In genomic region chr2:136235451-136236418, GRCh38 we compare ENCODE assay signal across 15 cellular contexts.
A peak's percentile ranks its signal among the peaks of the same experiment; 100 is the strongest.
DNase-seq lines count a peak whose midpoint lies in the region; ATAC-seq, FAIRE-seq and TF ChIP-seq lines count a peak whose summit lies in the region.
"Had no signal": no experiment of that assay in that cellular context is flagged by ENCODE, and none has a peak within 500 bp of the region (broad histone marks: within the 10 kb centered on the region; RNA-seq: fewer than 3 reads in every experiment).

No MANE protein-coding gene starts in this region.

- H3K36me3 ChIP-seq in BJ (ENCODE audit: control insufficient read depth, insufficient read depth, low read length) (no peaks in the 10 kb centered on the region), astrocyte (ENCODE audit: insufficient read depth, low read length) (no peaks in the 10 kb centered on the region), small intestine (ENCODE audit: control insufficient read depth in 2 of 2, insufficient read depth in 2 of 2, low read length in 2 of 2) (no peaks in the 10 kb centered on the region), osteoblast (ENCODE audit: insufficient read depth, low read length) (no peaks in the 10 kb centered on the region)
- H3K36me3 ChIP-seq: neutrophil, thyroid gland had no signal

- H3K9me3 Mint-ChIP-seq in astrocyte (ENCODE audit: unreplicated experiment), result no peaks in the 10 kb centered on the region
- no peaks in the 10 kb centered on the region for H3K9me3 Mint-ChIP-seq in activated CD8-positive, alpha-beta T cell treated with anti-CD3 and anti-CD28 coated beads, Interleukin-2, amount 10 ng/mL, durations not matched to agents 7 days and 5 days (ENCODE audit: insufficient read depth)

- peaks cover 8% of the 10 kb centered on the region for H3K4me1 Mint-ChIP-seq in astrocyte (ENCODE audit: low read depth, unreplicated experiment)
- H3K4me1 Mint-ChIP-seq in activated CD8-positive, alpha-beta T cell treated with anti-CD3 and anti-CD28 coated beads, Interleukin-2, amount 10 ng/mL, durations not matched to agents 7 days and 5 days (ENCODE audit: low read depth), result peaks cover 37% of the 10 kb centered on the region

- WGBS in small intestine, 3 donors, result 58 to 73% (median 69%) methylated on average over 9 of the region's 9 CpGs

- POLR2A ChIA-PET in BJ (lab: Charles Lee), result no interaction called here
- POLR2A ChIA-PET in activated CD8-positive, alpha-beta T cell treated with anti-CD3 and anti-CD28 coated beads, Interleukin-2, amount 10 ng/mL, durations not matched to agents 7 days and 5 days (lab: Charles Lee), result no interaction called here

- H3K27ac ChIP-seq in astrocyte (ENCODE audit: low read depth, low read length), result peak overlapping the region; percentile 35
- H3K27ac ChIP-seq in small intestine (ENCODE audit: low read depth in 1 of 2, low read length in 1 of 2), result peak overlapping the region in 1 of 2 donors; percentile 3
- H3K27ac ChIP-seq in osteoblast (ENCODE audit: low read depth, low read length), result no peak overlapping the region
- H3K27ac ChIP-seq: thyroid gland had no signal

- H3K27me3 Mint-ChIP-seq in astrocyte (ENCODE audit: low read depth, unreplicated experiment), result peaks cover 3% of the 10 kb centered on the region
- H3K27me3 Mint-ChIP-seq in activated CD8-positive, alpha-beta T cell treated with anti-CD3 and anti-CD28 coated beads, Interleukin-2, amount 10 ng/mL, durations not matched to agents 7 days and 5 days (ENCODE audit: low read depth), result peaks cover 10% of the 10 kb centered on the region

- H3K4me2 ChIP-seq in astrocyte (ENCODE audit: low read length) (peak overlapping the region; percentile 53), osteoblast (ENCODE audit: insufficient read depth, low read length) (no peak overlapping the region)

- H3K4me3 ChIP-seq in BJ (ENCODE audit: low read depth, low read length) (no peak overlapping the region), astrocyte (ENCODE audit: insufficient read depth, low read depth, low read length) (no peak overlapping the region), small intestine (ENCODE audit: low read depth in 1 of 2, low read length in 2 of 2) (no peak overlapping the region), osteoblast (ENCODE audit: insufficient read depth, low read length) (no peak overlapping the region)
- H3K4me3 ChIP-seq: thyroid gland had no signal

- no peak for ATAC-seq in activated CD8-positive, alpha-beta T cell treated with anti-CD3 and anti-CD28 coated beads, Interleukin-2, amount 10 ng/mL, durations not matched to agents 7 days and 5 days
- ATAC-seq in HG03457 (IDR thresholded peaks at IDR 0.05; ENCODE audit: unreplicated experiment), result no peak
- ATAC-seq: CD8-positive, alpha-beta T cell had no signal

- no peak overlapping the region for H3K4me3 Mint-ChIP-seq in astrocyte (ENCODE audit: unreplicated experiment)
- no peak overlapping the region for H3K4me3 Mint-ChIP-seq in activated CD8-positive, alpha-beta T cell treated with anti-CD3 and anti-CD28 coated beads, Interleukin-2, amount 10 ng/mL, durations not matched to agents 7 days and 5 days
- H3K4me3 Mint-ChIP-seq: CD8-positive, alpha-beta T cell had no signal

- H3K4me1 ChIP-seq in astrocyte (ENCODE audit: insufficient read depth, low read length) (peaks cover 20% of the 10 kb centered on the region), small intestine (ENCODE audit: control insufficient read depth in 2 of 2, insufficient read depth in 1 of 2, low read depth in 1 of 2, low read length in 1 of 2) (peaks cover 0 to 3% of the 10 kb centered on the region in 2 donors), osteoblast (ENCODE audit: insufficient read depth, low read length) (peaks cover 9% of the 10 kb centered on the region)

- H3K9me3 ChIP-seq in astrocyte (ENCODE audit: insufficient read depth, low read depth, low read length), result no peaks in the 10 kb centered on the region
- no peaks in the 10 kb centered on the region for H3K9me3 ChIP-seq in small intestine (ENCODE audit: control insufficient read depth, low read depth)
- H3K9me3 ChIP-seq in osteoblast (ENCODE audit: low read depth, low read length), result no peaks in the 10 kb centered on the region
- H3K9me3 ChIP-seq: neutrophil, thyroid gland had no signal

- no peaks in the 10 kb centered on the region for H3K36me3 Mint-ChIP-seq in astrocyte (ENCODE audit: low read depth, unreplicated experiment)
- H3K36me3 Mint-ChIP-seq in activated CD8-positive, alpha-beta T cell treated with anti-CD3 and anti-CD28 coated beads, Interleukin-2, amount 10 ng/mL, durations not matched to agents 7 days and 5 days (ENCODE audit: low read depth), result peaks cover 6% of the 10 kb centered on the region
- H3K36me3 Mint-ChIP-seq: CD8-positive, alpha-beta T cell had no signal

- H3K27me3 ChIP-seq in BJ (ENCODE audit: control insufficient read depth, insufficient read depth, low read length) (0 out of 2 replicates have a peak, but pooled peaks cover 1% of the 10 kb centered on the region), astrocyte (ENCODE audit: insufficient read depth, low read length) (no peaks in the 10 kb centered on the region), small intestine (ENCODE audit: control insufficient read depth in 2 of 2, insufficient read depth in 2 of 2, low read length in 2 of 2) (no peaks in the 10 kb centered on the region), osteoblast (ENCODE audit: insufficient read depth, low read length) (no peaks in the 10 kb centered on the region)
- H3K27me3 ChIP-seq: neutrophil, thyroid gland had no signal

- no peaks in the 10 kb centered on the region for H3K79me2 ChIP-seq in astrocyte (ENCODE audit: insufficient read depth, low read length)
- no peaks in the 10 kb centered on the region for H3K79me2 ChIP-seq in osteoblast (ENCODE audit: insufficient read depth, low read length)

- FAIRE-seq in HTR-8/SVneo (lab: Jason Lieb, UNC) (no peak), astrocyte (lab: Jason Lieb, UNC) (no peak), small intestine (lab: Jason Lieb, UNC) (no peak)

- CTCF ChIA-PET in BJ (lab: Yijun Ruan, JAX), result interaction anchor here (1.3 kb wide), 1 partner anchor 9 kb away, joined by 3 read pairs; no protein-coding TSS in a partner anchor
- CTCF ChIA-PET in activated CD8-positive, alpha-beta T cell treated with anti-CD3 and anti-CD28 coated beads, Interleukin-2, amount 10 ng/mL, durations not matched to agents 7 days and 5 days (lab: Charles Lee), result interaction anchor here (4.5 kb wide), 1 partner anchor 143 kb away, joined by 17 read pairs; no protein-coding TSS in a partner anchor

- no peaks in the 10 kb centered on the region for H4K20me1 ChIP-seq in astrocyte (ENCODE audit: insufficient read depth, low read length)
- H4K20me1 ChIP-seq in osteoblast (ENCODE audit: insufficient read depth, low read length), result no peaks in the 10 kb centered on the region

- H3K27ac Mint-ChIP-seq in astrocyte (ENCODE audit: unreplicated experiment), result no peak overlapping the region
- H3K27ac Mint-ChIP-seq in activated CD8-positive, alpha-beta T cell treated with anti-CD3 and anti-CD28 coated beads, Interleukin-2, amount 10 ng/mL, durations not matched to agents 7 days and 5 days, result no peak overlapping the region

- no peak for TF ChIP-seq CTCF in BJ (IDR thresholded peaks at IDR 0.05; ENCODE audit: insufficient read depth, low read depth, low read length)
- no peak for TF ChIP-seq CTCF in astrocyte (IDR thresholded peaks at IDR 0.05; ENCODE audit: insufficient read depth, low read depth, low read length)
- TF ChIP-seq CTCF in osteoblast (IDR thresholded peaks at IDR 0.05; ENCODE audit: extremely low read depth, low read depth, low read length), result no peak

- H2AFZ ChIP-seq in astrocyte (ENCODE audit: low read depth, low read length), result no peak overlapping the region
- no peak overlapping the region for H2AFZ ChIP-seq in osteoblast (ENCODE audit: low read length)

- DNase-seq in BJ (ENCODE audit: low read depth) (peak; percentile 9), HTR-8/SVneo (ENCODE audit: insufficient read length, low spot score) (peak; percentile 24), astrocyte (ENCODE audit: low read depth) (peak; percentile 94), iPS-NIHi7 (ENCODE audit: extremely low spot score) (peak; percentile 34), small intestine (no peak), osteoblast (ENCODE audit: insufficient read length, low spot score, missing footprints) (no peak)
- no peak for DNase-seq in activated CD8-positive, alpha-beta T cell treated with anti-CD3 and anti-CD28 coated beads, Interleukin-2, amount 10 ng/mL, durations not matched to agents 7 days and 5 days
- DNase-seq: activated CD8-positive, alpha-beta memory T cell treated with anti-CD3 and anti-CD28 coated beads for 24 hours; CD8-positive, alpha-beta T cell; NCI-H1436 treated with DMSO at 0.1 percent for 48 hours; SHP77 treated with DMSO at 0.1 percent for 48 hours; stimulated activated CD4-positive, alpha-beta T cell treated with anti-CD3 and anti-CD28 coated beads, Interleukin-4, amount 100 ng/mL, for 24 hours; thyroid gland had no signal

- H3K9ac ChIP-seq in astrocyte (ENCODE audit: low read length), result no peak overlapping the region

Comparison
In these comparisons a context has a peak if more than half of its experiments do, and no peak if none do; other contexts are left out.
1. DNase-seq: peak in BJ (single experiment), HTR-8/SVneo (single experiment), astrocyte (single experiment) and iPS-NIHi7 (single experiment); none in small intestine (single experiment), osteoblast (single experiment) and activated CD8-positive, alpha-beta T cell treated with anti-CD3 and anti-CD28 coated beads, Interleukin-2, amount 10 ng/mL, durations not matched to agents 7 days and 5 days (single experiment).